1 cellular context compared by ENCODE assay signal in the genomic region with DNA sequence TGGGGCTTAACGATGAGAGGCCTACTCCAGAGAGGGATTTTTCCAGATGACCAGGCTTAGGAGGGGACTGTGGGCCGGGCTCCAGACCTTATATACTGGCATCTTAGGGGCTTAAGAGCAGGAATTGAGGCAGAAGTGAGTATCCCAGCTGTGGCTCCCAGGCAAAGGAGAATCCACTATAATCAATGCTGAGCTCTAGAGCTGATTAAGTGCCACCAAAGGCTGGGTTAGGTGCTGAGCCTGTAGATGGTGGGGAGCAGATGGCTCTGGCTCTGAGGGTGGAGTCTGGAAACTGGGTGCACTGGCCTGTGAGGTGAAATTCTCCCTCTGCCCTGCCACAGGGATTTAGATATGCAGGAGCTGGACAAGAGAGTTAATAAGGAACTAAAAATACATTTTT.
TF ChIP-seq lines count a peak whose summit lies in the region.

No MANE protein-coding gene starts in this region.

TF ChIP-seq in HEK293T, 16 proteins besides CTCF, POLR2A, EP300 and RAD21:
- TF ChIP-seq ZNF384 (IDR thresholded peaks at IDR 0.05), result no peak
- no peak for TF ChIP-seq FOXM1 (IDR thresholded peaks at IDR 0.05; ENCODE audit: borderline replicate concordance)
- TF ChIP-seq FOXA1 (IDR thresholded peaks at IDR 0.05), result no peak
- no peak for TF ChIP-seq SUZ12 (IDR thresholded peaks at IDR 0.05)
- no peak for TF ChIP-seq SP1 (IDR thresholded peaks at IDR 0.05)
